Comparison of ENCODE assay signal across 14 cellular contexts in the genomic region with DNA sequence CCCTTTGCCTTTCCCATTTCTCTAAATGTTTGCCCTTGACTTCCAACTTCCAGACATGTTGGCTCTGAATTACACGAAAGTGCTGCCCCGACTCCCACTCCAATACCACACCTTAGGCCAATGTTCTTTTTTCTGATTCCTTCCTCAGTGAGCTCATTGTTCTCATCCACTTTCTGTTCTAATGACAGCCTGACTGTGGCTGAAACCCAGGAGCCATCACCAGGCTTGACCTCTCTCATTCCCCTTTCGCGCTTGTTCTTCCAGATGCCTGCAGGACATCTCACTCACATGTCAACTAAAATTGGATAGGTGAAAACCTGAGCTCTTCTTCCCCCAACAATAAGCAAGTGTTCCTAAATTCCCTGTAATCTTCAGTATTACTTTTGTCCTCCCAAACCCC.
"Had no signal": no experiment of that assay in that cellular context is flagged by ENCODE, and none has a peak within 500 bp of the region (broad histone marks: within the 10 kb centered on the region; RNA-seq: fewer than 3 reads in every experiment).

No MANE protein-coding gene starts in this region.

- H3K27ac ChIP-seq: prostate gland, sigmoid colon, thoracic aorta had no signal

- H3K36me3 Mint-ChIP-seq: activated CD4-positive, alpha-beta memory T cell treated with anti-CD3 and anti-CD28 coated beads for 36 hours; memory B cell; natural killer cell treated with Interleukin-12 subunit alpha and Interleukin-12 subunit beta and Interleukin-15 and Interleukin-18, amount 100 ng/mL, for 72 hours had no signal

- DNase-seq: activated CD4-positive, alpha-beta memory T cell treated with anti-CD3 and anti-CD28 coated beads for 36 hours; activated naive CD8-positive, alpha-beta T cell treated with anti-CD3 and anti-CD28 coated beads, Interleukin-2, amount 50 U/mL, for 24 hours; activated T-cell treated with anti-CD3 and anti-CD28 coated beads, Interleukin-2, amount 50 U/mL, for 4 hours; erythroblast; hypothalamus; occipital lobe; sigmoid colon; stimulated activated CD4-positive, alpha-beta T cell treated with anti-CD3 and anti-CD28 coated beads, Interleukin-2, amount 100 ng/mL, for 48 hours; stimulated activated naive CD4-positive, alpha-beta T cell treated with Interleukin-2 at 50 U/mL for 16 hours had no signal

- H3K27me3 Mint-ChIP-seq: activated CD4-positive, alpha-beta memory T cell treated with anti-CD3 and anti-CD28 coated beads for 36 hours; activated naive CD8-positive, alpha-beta T cell treated with anti-CD3 and anti-CD28 coated beads, Interleukin-2, amount 50 U/mL, for 24 hours; central memory CD8-positive, alpha-beta T cell; memory B cell; natural killer cell treated with Interleukin-12 subunit alpha and Interleukin-12 subunit beta and Interleukin-15 and Interleukin-18, amount 100 ng/mL, for 72 hours had no signal

- ATAC-seq: activated naive CD8-positive, alpha-beta T cell treated with anti-CD3 and anti-CD28 coated beads, Interleukin-2, amount 50 U/mL, for 24 hours; activated T-cell treated with anti-CD3 and anti-CD28 coated beads, Interleukin-2, amount 50 U/mL, for 4 hours; natural killer cell treated with Interleukin-12 subunit alpha and Interleukin-12 subunit beta and Interleukin-15 and Interleukin-18, amount 100 ng/mL, for 72 hours had no signal

- H3K27ac Mint-ChIP-seq: activated CD4-positive, alpha-beta memory T cell treated with anti-CD3 and anti-CD28 coated beads for 36 hours; activated naive CD8-positive, alpha-beta T cell treated with anti-CD3 and anti-CD28 coated beads, Interleukin-2, amount 50 U/mL, for 24 hours; memory B cell; natural killer cell treated with Interleukin-12 subunit alpha and Interleukin-12 subunit beta and Interleukin-15 and Interleukin-18, amount 100 ng/mL, for 72 hours had no signal

- H3K9me3 Mint-ChIP-seq: activated CD4-positive, alpha-beta memory T cell treated with anti-CD3 and anti-CD28 coated beads for 36 hours; activated naive CD8-positive, alpha-beta T cell treated with anti-CD3 and anti-CD28 coated beads, Interleukin-2, amount 50 U/mL, for 24 hours; activated T-cell treated with anti-CD3 and anti-CD28 coated beads, Interleukin-2, amount 50 U/mL, for 4 hours; central memory CD8-positive, alpha-beta T cell; memory B cell; natural killer cell treated with Interleukin-12 subunit alpha and Interleukin-12 subunit beta and Interleukin-15 and Interleukin-18, amount 100 ng/mL, for 72 hours had no signal

- H3K4me3 Mint-ChIP-seq: activated CD4-positive, alpha-beta memory T cell treated with anti-CD3 and anti-CD28 coated beads for 36 hours; activated naive CD8-positive, alpha-beta T cell treated with anti-CD3 and anti-CD28 coated beads, Interleukin-2, amount 50 U/mL, for 24 hours; activated T-cell treated with anti-CD3 and anti-CD28 coated beads, Interleukin-2, amount 50 U/mL, for 4 hours; central memory CD8-positive, alpha-beta T cell; memory B cell; natural killer cell treated with Interleukin-12 subunit alpha and Interleukin-12 subunit beta and Interleukin-15 and Interleukin-18, amount 100 ng/mL, for 72 hours had no signal

- H3K4me3 ChIP-seq: prostate gland, sigmoid colon, thoracic aorta had no signal

- H3K4me1 ChIP-seq: prostate gland had no signal

- H3K9me3 ChIP-seq: prostate gland, sigmoid colon, thoracic aorta had no signal

- H3K36me3 ChIP-seq: prostate gland, sigmoid colon, thoracic aorta had no signal

- H3K27me3 ChIP-seq: sigmoid colon had no signal
